ENCODE assay signal across 16 cellular contexts in genomic region chr10:62426086-62426485, GRCh38. TPM values are rescaled to one million over a fixed set of nuclear protein-coding genes. Genes with fewer than 3 reads are reported as not detected.
A peak's percentile ranks its signal among the peaks of the same experiment; 100 is the strongest.
DNase-seq lines count a peak whose midpoint lies in the region; ATAC-seq, FAIRE-seq and TF ChIP-seq lines count a peak whose summit lies in the region.
"Had no signal": no experiment of that assay in that cellular context is flagged by ENCODE, and none has a peak within 500 bp of the region (broad histone marks: within the 10 kb centered on the region; RNA-seq: fewer than 3 reads in every experiment).

No MANE protein-coding gene starts in this region.

- no peak for FAIRE-seq in K562 (lab: Jason Lieb, UNC)

- TF ChIP-seq POLR2A in K562 (conservative IDR thresholded peaks at IDR 0.05) = no peak

- WGBS in SK-N-SH (ENCODE audit: low lambda C conversion rate) = 37% methylated on average over 1 of the region's 1 CpG
- WGBS in K562 (ENCODE audit: insufficient coverage, low coverage, missing lambda C conversion rate) = 0% methylated on average over 1 of the region's 1 CpG

- BruUV-seq in PC-3 (replicated peaks; lab: Mats Ljungman, UMichigan) (no TSS peak), K562 (replicated peaks; lab: Mats Ljungman, UMichigan) (no TSS peak)

- ATAC-seq in SK-N-SH treated with all-trans-retinoic acid at 6 μM for 48 hours = no peak; the same call in 1 of the 3 replicates
- peak; percentile 65 for ATAC-seq in PC-3
- ATAC-seq in K562 = no peak
- ATAC-seq: naive thymus-derived CD8-positive, alpha-beta T cell; Panc1 had no signal

- H3K27me3 Mint-ChIP-seq in type B pancreatic cell = peaks cover 39% of the 10 kb centered on the region

- no peak overlapping the region for H3K27ac ChIP-seq in SK-N-SH (ENCODE audit: low read depth in 2 of 2, low read length in 1 of 2)
- peak overlapping the region; percentile 39 for H3K27ac ChIP-seq in PC-3 (ENCODE audit: low read length)
- H3K27ac ChIP-seq in K562 (ENCODE audit: extremely low read depth, low read depth, low read length) = no peak overlapping the region
- H3K27ac ChIP-seq: tibial artery, WERI-Rb-1 had no signal

- H3K4me3 ChIP-seq in SK-N-SH (ENCODE audit: low read depth in 2 of 2, low read length in 1 of 2) (no peak overlapping the region), PC-3 (ENCODE audit: low read length) (no peak overlapping the region), K562 (no peak overlapping the region)
- H3K4me3 ChIP-seq: tibial artery had no signal

- CTCF ChIA-PET in SK-N-SH (lab: Yijun Ruan, JAX) (interaction anchor here (0.7 to 4.5 kb wide), 3 partner anchors 8 to 741 kb away, joined by 3 to 24 read pairs (median 3); no protein-coding TSS in a partner anchor), PC-3 (lab: Charles Lee) (interaction anchor here (0.5 to 1.2 kb wide), 2 partner anchors 12 to 134 kb away, joined by 3 to 4 read pairs; no protein-coding TSS in a partner anchor), K562 (lab: Yijun Ruan, JAX; ENCODE audit: low intra/inter-chr PET ratio) (no interaction called here)

- no peak overlapping the region for H3K4me2 ChIP-seq in SK-N-SH
- peak overlapping the region; percentile 1; the same call in 1 of the 2 replicates for H3K4me2 ChIP-seq in PC-3 (ENCODE audit: low read length)
- H3K4me2 ChIP-seq in K562 (ENCODE audit: insufficient read depth, low read length) = no peak overlapping the region

- no peak for TF ChIP-seq CTCF in SK-N-SH (IDR thresholded peaks at IDR 0.05)
- no peak for TF ChIP-seq CTCF in PC-3 (conservative IDR thresholded peaks at IDR 0.05; ENCODE audit: low read depth, low read length)
- no peak for TF ChIP-seq CTCF in K562 (IDR thresholded peaks at IDR 0.05 in 2 of 3, conservative IDR thresholded peaks at IDR 0.05 in 1 of 3; ENCODE audit: insufficient read depth in 2 of 3, low read depth in 1 of 3, low read length in 3 of 3)
- TF ChIP-seq CTCF in type B pancreatic cell (conservative IDR thresholded peaks at IDR 0.05) = no peak

- no peak overlapping the region for H3K27ac Mint-ChIP-seq in type B pancreatic cell
- H3K27ac Mint-ChIP-seq: IgD-negative memory B cell; naive thymus-derived CD8-positive, alpha-beta T cell had no signal

- H3K9ac ChIP-seq in SK-N-SH (no peak overlapping the region), PC-3 (ENCODE audit: low read length) (no peak overlapping the region), K562 (ENCODE audit: insufficient read depth in 1 of 2, low read depth in 2 of 2, low read length in 2 of 2) (no peak overlapping the region)

- H3K9me1 ChIP-seq in K562 (ENCODE audit: control insufficient read depth, insufficient read depth, low read length) = no peaks in the 10 kb centered on the region

- H3K9me3 ChIP-seq in SK-N-SH = no peaks in the 10 kb centered on the region
- H3K9me3 ChIP-seq in PC-3 (ENCODE audit: low read length) = no peaks in the 10 kb centered on the region
- no peaks in the 10 kb centered on the region for H3K9me3 ChIP-seq in K562 (replicated peaks; ENCODE audit: control insufficient read depth, insufficient read depth, low read depth, low read length)
- H3K9me3 ChIP-seq: tibial artery had no signal

- TF ChIP-seq EP300 in SK-N-SH (IDR thresholded peaks at IDR 0.05; ENCODE audit: borderline replicate concordance in 1 of 2, low read depth in 1 of 2, low read length in 1 of 2) = peak in 1 of 2 experiments; percentile 52; a peak in 1 of 4 replicates
- TF ChIP-seq EP300 in K562 (IDR thresholded peaks at IDR 0.05; ENCODE audit: low read length) = no peak

- H3K9me3 Mint-ChIP-seq in type B pancreatic cell = no peaks in the 10 kb centered on the region
- H3K9me3 Mint-ChIP-seq: IgD-negative memory B cell had no signal

- no peak overlapping the region for H3K4me3 Mint-ChIP-seq in type B pancreatic cell
- H3K4me3 Mint-ChIP-seq: IgD-negative memory B cell; naive thymus-derived CD8-positive, alpha-beta T cell had no signal

- H3K36me3 Mint-ChIP-seq in type B pancreatic cell = no peaks in the 10 kb centered on the region
- H3K36me3 Mint-ChIP-seq: IgD-negative memory B cell had no signal

- peaks cover 0 to 18% of the 10 kb centered on the region in 2 experiments; a peak in 1 of 4 replicates for H3K4me1 ChIP-seq in SK-N-SH (ENCODE audit: control insufficient read depth in 1 of 2, insufficient read depth in 2 of 2, low read depth in 1 of 2, low read length in 1 of 2)
- H3K4me1 ChIP-seq in PC-3 (ENCODE audit: insufficient read depth, low read length) = peaks cover 26% of the 10 kb centered on the region
- no peaks in the 10 kb centered on the region for H3K4me1 ChIP-seq in K562 (replicated peaks in 1 of 2; ENCODE audit: control insufficient read depth in 2 of 2, insufficient read depth in 2 of 2, low read length in 2 of 2)

- DNase-seq in SK-N-SH (no peak), PC-3 (peak; percentile 93), K562 (ENCODE audit: extremely low read depth in 1 of 4, low spot score in 3 of 4) (no peak), mesenteric fat pad (ENCODE audit: low spot score) (no peak), RPMI8226 (no peak), type B pancreatic cell (ENCODE audit: extremely low spot score, unreplicated experiment) (no peak)
- peak; percentile 1 for DNase-seq in stimulated activated CD4-positive, alpha-beta T cell treated with anti-CD3 and anti-CD28 coated beads, Interleukin-2, amount 100 ng/mL, for 4 hours (ENCODE audit: low read depth)
- DNase-seq: 8988T; DND-41; naive thymus-derived CD8-positive, alpha-beta T cell; NCI-H2081 treated with DMSO at 0.1 percent for 48 hours; tibial artery; WERI-Rb-1 had no signal

- no peaks in the 10 kb centered on the region for H3K4me1 Mint-ChIP-seq in type B pancreatic cell (ENCODE audit: unreplicated experiment)
- H3K4me1 Mint-ChIP-seq: IgD-negative memory B cell; naive thymus-derived CD8-positive, alpha-beta T cell had no signal

- POLR2A ChIA-PET in SK-N-SH (lab: Yijun Ruan, JAX) = no interaction called here
- POLR2A ChIA-PET in PC-3 (lab: Charles Lee; ENCODE audit: unreplicated experiment) = no interaction called here
- POLR2A ChIA-PET in K562 (lab: Yijun Ruan, JAX) = interaction anchor here (0.7 kb wide), 1 partner anchor 39 kb away, joined by 3 read pairs; no protein-coding TSS in a partner anchor

- peaks cover 23% of the 10 kb centered on the region for H3F3A ChIP-seq in SK-N-SH (replicated peaks; ENCODE audit: insufficient read depth)
- H3F3A ChIP-seq in PC-3 (ENCODE audit: low read length, unreplicated experiment) = no peaks in the 10 kb centered on the region

- H3K79me2 ChIP-seq in SK-N-SH (ENCODE audit: insufficient read depth) (no peaks in the 10 kb centered on the region), PC-3 (ENCODE audit: low read length) (no peaks in the 10 kb centered on the region), K562 (ENCODE audit: control insufficient read depth, insufficient read depth, low read length) (no peaks in the 10 kb centered on the region)

- H3K36me3 ChIP-seq in SK-N-SH (replicated peaks in 1 of 2; ENCODE audit: control insufficient read depth in 1 of 2, insufficient read depth in 2 of 2, low read length in 1 of 2) = no peaks in the 10 kb centered on the region
- H3K36me3 ChIP-seq in PC-3 (ENCODE audit: low read depth, low read length) = no peaks in the 10 kb centered on the region
- H3K36me3 ChIP-seq in K562 (ENCODE audit: control insufficient read depth, insufficient read depth, low read length) = no peaks in the 10 kb centered on the region
- H3K36me3 ChIP-seq: tibial artery, WERI-Rb-1 had no signal

- no peaks in the 10 kb centered on the region for H3K9me2 ChIP-seq in SK-N-SH
- no peaks in the 10 kb centered on the region for H3K9me2 ChIP-seq in PC-3 (replicated peaks; ENCODE audit: low read length)

- in situ Hi-C loops in K562 (cut with MboI) = loop anchor here (25.0 kb wide), 1 partner anchor 1311 kb away; no protein-coding TSS in a partner anchor

- TF ChIP-seq RAD21 in SK-N-SH (IDR thresholded peaks at IDR 0.05; ENCODE audit: low read length) (no peak), K562 (CRISPR knock-in tag; conservative IDR thresholded peaks at IDR 0.05 in 1 of 2, IDR thresholded peaks at IDR 0.05 in 1 of 2) (no peak)

- H4K20me1 ChIP-seq in SK-N-SH (ENCODE audit: insufficient read depth) (no peaks in the 10 kb centered on the region), PC-3 (ENCODE audit: low read length) (no peaks in the 10 kb centered on the region), K562 (replicated peaks; ENCODE audit: control insufficient read depth, insufficient read depth, low read length) (no peaks in the 10 kb centered on the region)

- no peaks in the 10 kb centered on the region for H3K27me3 ChIP-seq in SK-N-SH (ENCODE audit: insufficient read depth)
- H3K27me3 ChIP-seq in PC-3 (ENCODE audit: low read length) = no peaks in the 10 kb centered on the region
- H3K27me3 ChIP-seq in K562 (ENCODE audit: control insufficient read depth in 2 of 2, insufficient read depth in 2 of 2, low read length in 2 of 2) = no peaks in the 10 kb centered on the region
- H3K27me3 ChIP-seq: tibial artery had no signal

- no peak overlapping the region for H2AFZ ChIP-seq in SK-N-SH (ENCODE audit: low read depth)
- H2AFZ ChIP-seq in PC-3 (ENCODE audit: low read length) = no peak overlapping the region
- no peak overlapping the region for H2AFZ ChIP-seq in K562 (ENCODE audit: low read depth, low read length)

- intact Hi-C loops in PC-3 (cut with micrococcal nuclease) = no loop called here
- intact Hi-C loops in K562 (cut with micrococcal nuclease) = no loop called here

RNA-seq across cellular contexts. Expression of gene ZNF365, which starts 51.9 kb away (rescaled TPM):
- polyA plus RNA-seq in SK-N-SH (2012; rRNA removed) (4.5 and 5.9 TPM in 2 replicates), K562 (2011; rRNA removed) (not detected in 2 replicates), K562 (2014; fragmentation: Illumina TruSeq; extraction: Trizol) (not detected in 2 replicates), K562 (2014; fragmentation: Nextera tagmentation; extraction: Ambion mirVana) (under 1 TPM in 1 of 2 experiments, not detected in 1; 0.03 TPM), K562 (2014; rRNA removed) (not detected in 2 replicates)
- 5.9 and 6.3 TPM in 2 replicates for polyA plus RNA-seq in SK-N-SH (2012; cell fraction: cytosol; rRNA removed)
- polyA plus RNA-seq in SK-N-SH (2012; cell fraction: nucleus; rRNA removed) = 4.0 and 4.8 TPM in 2 replicates
- total RNA-seq in PC-3 (2014; rRNA removed) (19.0 and 20.2 TPM in 2 replicates), K562 (2014; rRNA removed) (not detected in 2 replicates), K562 (2014; rRNA removed; fragmentation: Illumina TruSeq; extraction: Trizol) (not detected in 2 replicates), K562 (2015; rRNA removed; fragmentation: Illumina TruSeq; extraction: Trizol) (not detected in 2 replicates), K562 (2021) (0.04 TPM in 1 of 2 replicates, not detected in the other), mesenteric fat pad (not detected), type B pancreatic cell (ENCODE audit: low replicate concordance) (0.38 and 0.63 TPM in 2 replicates)
- not detected in 2 replicates for total RNA-seq in K562 (2011; cell fraction: chromatin; rRNA removed; ENCODE audit: low replicate concordance)
- not detected in 2 replicates for total RNA-seq in K562 (2011; cell fraction: nucleolus; rRNA removed)
- not detected in 2 replicates for total RNA-seq in K562 (2011; cell fraction: nucleoplasm; rRNA removed)
- polyA plus RNA-seq in K562 (2011; cell fraction: cytosol; rRNA removed) = not detected in 2 replicates
- polyA plus RNA-seq in K562 (2011; cell fraction: nucleus; rRNA removed) = not detected in 2 replicates
- polyA plus RNA-seq in K562 (2012) = 0.06 TPM in 1 of 2 replicates, not detected in the other
- not detected in 2 replicates for polyA minus RNA-seq in K562 (2011; rRNA and poly(A)+ RNA removed)
- not detected in 2 replicates for polyA minus RNA-seq in K562 (2011; cell fraction: cytosol; rRNA and poly(A)+ RNA removed)
- not detected in 2 replicates for polyA minus RNA-seq in K562 (2011; cell fraction: nucleus; rRNA and poly(A)+ RNA removed)
- total RNA-seq: naive thymus-derived CD8-positive, alpha-beta T cell had no signal
- polyA plus RNA-seq: IgD-negative memory B cell had no signal

Comparison
In these comparisons a context has a peak if more than half of its experiments do, and no peak if none do; other contexts are left out.
1. DNase-seq: peak in PC-3 (single experiment) and stimulated activated CD4-positive, alpha-beta T cell treated with anti-CD3 and anti-CD28 coated beads, Interleukin-2, amount 100 ng/mL, for 4 hours (single experiment); none in SK-N-SH (single experiment), K562 (0 of 4), mesenteric fat pad (single experiment), RPMI8226 (single experiment) and type B pancreatic cell (single experiment).
2. RNA of gene ZNF365, which starts 51.9 kb away (total RNA-seq): 19.0 to 20.2 TPM in PC-3; 0.38 to 0.63 TPM in type B pancreatic cell, 0.04 TPM in K562 and not detected in mesenteric fat pad (single experiment); every median in the first group is over 10 times any median in the second.
3. Of the 27 proteins assayed by ChIP-seq in both K562 and SK-N-SH: peak only in K562: none; only in SK-N-SH: JUND, MAX and MEF2A; in both: none; in neither: 23; mixed calls (peak in some experiments, not most) for 1.